14 cellular contexts compared by ENCODE assay signal in the genomic region with DNA sequence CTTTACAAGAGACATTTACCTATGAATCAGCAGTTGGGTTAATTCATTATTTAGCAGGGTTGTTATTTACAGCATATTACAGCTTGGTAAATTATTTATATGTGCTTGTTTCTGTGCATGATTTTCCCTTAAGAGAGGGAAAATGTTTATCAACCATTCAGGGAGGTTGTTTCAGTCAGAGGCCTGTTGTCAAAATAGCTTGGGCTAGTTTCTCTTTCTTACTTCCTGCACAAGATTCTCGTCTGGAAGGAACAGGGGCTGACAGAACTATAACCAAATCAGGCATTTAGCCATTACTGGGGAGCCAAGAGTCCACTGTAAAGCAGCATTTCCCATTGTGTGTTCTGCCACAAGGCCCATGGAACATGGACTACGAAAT.
"Had no signal": no experiment of that assay in that cellular context is flagged by ENCODE, and none has a peak within 500 bp of the region (broad histone marks: within the 10 kb centered on the region; RNA-seq: fewer than 3 reads in every experiment).

No MANE protein-coding gene starts in this region.

- H3K27ac ChIP-seq: cardiac muscle cell, coronary artery, heart left ventricle, left lung, neural progenitor cell had no signal

- H3K4me3 ChIP-seq: cardiac muscle cell, coronary artery, heart left ventricle, left lung, neural progenitor cell, ovary had no signal

- H3K4me1 ChIP-seq: heart left ventricle, left lung had no signal

- H3K36me3 ChIP-seq: cardiac muscle cell, heart left ventricle, left lung, neural progenitor cell, ovary had no signal

- DNase-seq: activated CD4-positive, alpha-beta T cell treated with anti-CD3 and anti-CD28 coated beads, Interleukin-2, amount 50 U/mL, for 1 hour; activated CD4-positive, CD25-positive, alpha-beta regulatory T cell; activated naive CD4-positive, alpha-beta T cell treated with anti-CD3 and anti-CD28 coated beads, Interleukin-2, amount 10 ng/mL, durations not matched to agents 7 days and 5 days; activated T-cell treated with anti-CD3 and anti-CD28 coated beads for 4 hours; effector CD4-positive, alpha-beta T cell; foreskin melanocyte; heart left ventricle; left lung; stimulated activated CD4-positive, alpha-beta T cell treated with anti-CD3 and anti-CD28 coated beads, Interleukin-4, amount 100 ng/mL, for 1 hour had no signal

- ATAC-seq: activated T-helper 17 cell treated with anti-CD3 and anti-CD28 coated beads, Interleukin-2, amount 50 U/mL, for 72 hours; heart left ventricle; left lung had no signal
